16 cellular contexts compared by ENCODE assay signal in the genomic region with DNA sequence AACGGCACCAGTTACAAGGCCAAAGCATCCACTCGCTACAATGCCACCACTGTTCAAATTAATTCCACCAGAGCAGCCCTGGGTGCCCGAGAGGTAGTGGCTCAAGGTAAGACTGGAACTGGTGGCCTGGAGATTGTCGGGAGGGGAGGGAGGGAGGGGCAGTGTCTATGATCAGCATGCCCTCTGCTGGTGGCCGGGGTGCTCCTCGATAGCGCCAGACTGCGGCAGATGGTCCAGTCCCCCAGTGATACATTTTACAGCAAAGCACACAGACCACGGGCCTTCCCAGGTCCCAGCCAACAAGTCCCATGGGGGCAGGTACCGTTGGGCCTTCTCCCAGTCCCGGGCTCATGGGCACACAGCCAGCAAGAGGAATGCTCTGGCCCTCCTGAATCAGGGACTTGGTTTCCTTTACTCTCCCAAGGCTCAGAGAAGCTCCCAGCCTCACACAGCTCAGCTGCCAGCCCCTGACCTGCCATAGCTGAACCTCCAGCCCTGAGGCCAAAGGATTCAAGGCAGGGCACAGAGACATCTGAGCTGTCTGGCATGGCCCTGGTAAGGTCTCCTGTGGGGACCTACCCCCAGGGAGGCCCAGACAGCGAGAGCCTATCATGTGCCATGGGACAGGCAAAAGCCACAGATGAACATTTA. TPM values are rescaled to one million over a fixed set of nuclear protein-coding genes. Genes with fewer than 3 reads are reported as not detected.
DNase-seq lines count a peak whose midpoint lies in the region; FAIRE-seq and TF ChIP-seq lines count a peak whose summit lies in the region.
"Had no signal": no experiment of that assay in that cellular context is flagged by ENCODE, and none has a peak within 500 bp of the region (broad histone marks: within the 10 kb centered on the region; RNA-seq: fewer than 3 reads in every experiment).

No MANE protein-coding gene starts in this region.

- TF ChIP-seq POLR2A in GM12892 (IDR thresholded peaks at IDR 0.05; ENCODE audit: low read depth, low read length), result no peak

- FAIRE-seq in GM12892 (lab: Jason Lieb, UNC) (no peak), urothelium cell line (lab: Jason Lieb, UNC) (no peak)
- FAIRE-seq: frontal cortex, keratinocyte had no signal

- in situ Hi-C loops in KBM-7 (cut with MboI; ENCODE audit: low pct_unique_long_range_greater_than_20kb, low sequenced_read_pairs), result no loop called here

- H3K4me1 Mint-ChIP-seq in glutamatergic neuron (ENCODE audit: low read depth, unreplicated experiment), result peaks cover 4% of the 10 kb centered on the region
- H3K4me1 Mint-ChIP-seq: CD14-positive monocyte had no signal

- H3K4me3 ChIP-seq in foreskin fibroblast (ENCODE audit: low read depth in 1 of 2, low read length in 2 of 2), result no peak overlapping the region
- H3K4me3 ChIP-seq: dorsolateral prefrontal cortex, stomach had no signal

- H3K4me3 Mint-ChIP-seq in glutamatergic neuron (ENCODE audit: unreplicated experiment), result no peak overlapping the region
- H3K4me3 Mint-ChIP-seq: activated T-cell treated with anti-CD3 and anti-CD28 coated beads, Interleukin-2, amount 50 U/mL, for 4 hours; CD14-positive monocyte had no signal

- TF ChIP-seq CTCF in glutamatergic neuron (IDR thresholded peaks at IDR 0.05; ENCODE audit: partially characterized antibody, unreplicated experiment) (no peak), foreskin fibroblast (IDR thresholded peaks at IDR 0.05; ENCODE audit: low read depth, low read length) (no peak)

- peak; percentile 84 for DNase-seq in D341Med (ENCODE audit: low spot score)
- peak; percentile 21 for DNase-seq in KBM-7
- DNase-seq in SHP77 (lab: John Stamatoyannopoulos, UW), result peak; percentile 50 to 57
- peak; percentile 68 for DNase-seq in glutamatergic neuron
- DNase-seq in GM12892 (ENCODE audit: insufficient read length), result no peak
- DNase-seq in NCI-H1417 (lab: John Stamatoyannopoulos, UW), result no peak
- no peak for DNase-seq in foreskin fibroblast
- DNase-seq in urothelium cell line (ENCODE audit: low spot score), result no peak
- DNase-seq: activated T-cell treated with anti-CD3 and anti-CD28 coated beads, Interleukin-2, amount 50 U/mL, for 4 hours; amniotic stem cell; dorsolateral prefrontal cortex; Right ventricle myocardium superior; stomach had no signal

- no peaks in the 10 kb centered on the region for H3K36me3 Mint-ChIP-seq in glutamatergic neuron (ENCODE audit: unreplicated experiment)

- H3K27ac Mint-ChIP-seq in glutamatergic neuron (ENCODE audit: unreplicated experiment), result peak overlapping the region; percentile 86
- H3K27ac Mint-ChIP-seq: CD14-positive monocyte had no signal

- peaks cover 4% of the 10 kb centered on the region for H3K9me3 Mint-ChIP-seq in glutamatergic neuron (ENCODE audit: unreplicated experiment)
- H3K9me3 Mint-ChIP-seq: activated T-cell treated with anti-CD3 and anti-CD28 coated beads, Interleukin-2, amount 50 U/mL, for 4 hours had no signal

- H3K27me3 Mint-ChIP-seq in glutamatergic neuron (ENCODE audit: unreplicated experiment), result peaks cover 4% of the 10 kb centered on the region

RNA-seq across cellular contexts. Expression of gene ACOT7, which starts 15.3 kb away (rescaled TPM):
- 175 TPM for total RNA-seq in glutamatergic neuron (ENCODE audit: unreplicated experiment)
- 46.6 TPM for polyA plus RNA-seq in GM12892 (2012; ENCODE audit: missing spikeins)

RNA-seq across cellular contexts. Expression of gene HES2, which starts 41.5 kb away (rescaled TPM):
- 54.6 TPM for total RNA-seq in glutamatergic neuron (ENCODE audit: unreplicated experiment)
- 0.57 TPM for polyA plus RNA-seq in GM12892 (2012; ENCODE audit: missing spikeins)
- total RNA-seq: activated T-cell treated with anti-CD3 and anti-CD28 coated beads, Interleukin-2, amount 50 U/mL, for 4 hours; frontal cortex; Right ventricle myocardium superior had no signal
- polyA plus RNA-seq: CD14-positive monocyte had no signal

RNA-seq across cellular contexts. Expression of gene ESPN, which starts 46.4 kb away (rescaled TPM):
- 25.7 TPM for total RNA-seq in glutamatergic neuron (ENCODE audit: unreplicated experiment)
- not detected for polyA plus RNA-seq in GM12892 (2012; ENCODE audit: missing spikeins)
- total RNA-seq: frontal cortex had no signal
- polyA plus RNA-seq: CD14-positive monocyte had no signal

Comparison
In these comparisons a context has a peak if more than half of its experiments do, and no peak if none do; other contexts are left out.
1. DNase-seq: peak in D341Med (single experiment), KBM-7 (single experiment), SHP77 (2 of 2) and glutamatergic neuron (single experiment); none in GM12892 (single experiment), NCI-H1417 (0 of 3), foreskin fibroblast (0 of 2) and urothelium cell line (single experiment).